13 cellular contexts compared by ENCODE assay signal in the genomic region with DNA sequence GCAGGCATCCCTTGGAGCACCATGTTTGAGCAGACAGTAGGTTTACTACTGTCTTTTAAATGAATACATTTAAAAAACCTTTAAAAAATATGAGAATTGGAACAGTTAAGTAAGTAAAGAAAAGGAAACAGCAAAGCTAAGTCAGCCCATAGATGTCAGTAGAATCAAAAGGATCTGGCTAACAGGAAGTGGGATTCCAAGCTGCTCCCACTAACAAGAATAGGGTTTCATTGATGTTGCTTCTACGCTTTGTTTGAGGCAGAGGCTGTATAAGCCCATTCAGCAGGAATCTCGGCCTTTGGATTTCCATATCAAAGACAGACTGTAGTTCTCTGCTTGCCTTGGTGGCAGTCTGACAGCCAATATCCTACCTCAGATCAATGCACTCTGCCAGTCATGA.
A peak's percentile ranks its signal among the peaks of the same experiment; 100 is the strongest.
DNase-seq lines count a peak whose midpoint lies in the region; TF ChIP-seq lines count a peak whose summit lies in the region.
"Had no signal": no experiment of that assay in that cellular context is flagged by ENCODE, and none has a peak within 500 bp of the region (broad histone marks: within the 10 kb centered on the region; RNA-seq: fewer than 3 reads in every experiment).

No MANE protein-coding gene starts in this region.

- in situ Hi-C loops in SK-MEL-5 (cut with HindIII; ENCODE audit: low pct_unique_long_range_greater_than_20kb, low sequenced_read_pairs): no loop called here

- POLR2A ChIA-PET in AG04450 (lab: Yijun Ruan, JAX): no interaction called here

- TF ChIP-seq CTCF in AG04450 (IDR thresholded peaks at IDR 0.05; ENCODE audit: low read depth, low read length): peak; percentile 36
- TF ChIP-seq CTCF in thyroid gland (IDR thresholded peaks at IDR 0.05): no peak
- no peak for TF ChIP-seq CTCF in stomach (IDR thresholded peaks at IDR 0.05)

- H3K27me3 ChIP-seq in AG04450 (ENCODE audit: control insufficient read depth, insufficient read depth, low read length): no peaks in the 10 kb centered on the region
- H3K27me3 ChIP-seq in thyroid gland: no peaks in the 10 kb centered on the region
- no peaks in the 10 kb centered on the region for H3K27me3 ChIP-seq in stomach

- TF ChIP-seq EP300 in stomach (IDR thresholded peaks at IDR 0.05): no peak

- TF ChIP-seq POLR2A in thyroid gland (IDR thresholded peaks at IDR 0.05): no peak
- no peak for TF ChIP-seq POLR2A in stomach (IDR thresholded peaks at IDR 0.05)

- CTCF ChIA-PET in AG04450 (lab: Charles Lee): no interaction called here

- H3K36me3 ChIP-seq in thyroid gland (no peaks in the 10 kb centered on the region), stomach (no peaks in the 10 kb centered on the region)
- H3K36me3 ChIP-seq: thoracic aorta had no signal

- WGBS in thyroid gland, 2 donors: 18 to 57% methylated on average over 2 of the region's 2 CpGs
- WGBS in stomach, 5 donors: 29 to 78% (median 42%) methylated on average over 2 of the region's 2 CpGs

- no peak overlapping the region for H3K27ac ChIP-seq in AG04450 (ENCODE audit: low read depth, low read length)
- no peak overlapping the region for H3K27ac ChIP-seq in thyroid gland
- H3K27ac ChIP-seq in stomach: no peak overlapping the region
- H3K27ac ChIP-seq: psoas muscle, thoracic aorta had no signal

- H3K4me3 ChIP-seq in AG04450 (ENCODE audit: low read depth, low read length): no peak overlapping the region
- no peak overlapping the region for H3K4me3 ChIP-seq in thyroid gland (replicated peaks in 1 of 3)
- H3K4me3 ChIP-seq in stomach: no peak overlapping the region
- H3K4me3 ChIP-seq: psoas muscle, thoracic aorta had no signal

- intact Hi-C loops in thyroid gland (cut with DNase I) (no loop called here), cardiac septum (cut with DNase I) (no loop called here), stomach (cut with DNase I; ENCODE audit: low total_unique reads) (no loop called here)

- DNase-seq in AG04450 (ENCODE audit: low read depth, low spot score) (no peak), H4 (ENCODE audit: low spot score) (peak; percentile 4), SK-MEL-5 (ENCODE audit: low read depth, low spot score) (peak; percentile 11), iPS DF 19.7 (ENCODE audit: low read depth, low spot score) (peak; percentile 88), thyroid gland (no peak), cardiac septum (ENCODE audit: low spot score) (no peak), stomach (no peak), DMS 273 treated with DMSO at 0.1 percent for 48 hours (lab: John Stamatoyannopoulos, UW) (no peak)
- DNase-seq: activated CD4-positive, alpha-beta T cell treated with anti-CD3 and anti-CD28 coated beads, Interleukin-2, amount 10 ng/mL, durations not matched to agents 7 days and 5 days; cortex of kidney; NCI-H510A; psoas muscle had no signal

- no peaks in the 10 kb centered on the region for H3K4me1 ChIP-seq in thyroid gland
- H3K4me1 ChIP-seq in stomach: no peaks in the 10 kb centered on the region
- H3K4me1 ChIP-seq: psoas muscle had no signal

- H3K9me3 ChIP-seq in AG04450 (ENCODE audit: control insufficient read depth, insufficient read depth, low read length) (no peaks in the 10 kb centered on the region), thyroid gland (no peaks in the 10 kb centered on the region), stomach (peaks cover 0 to 11% (median 0%) of the 10 kb centered on the region in 4 donors)
- H3K9me3 ChIP-seq: psoas muscle, thoracic aorta had no signal

Comparison
In these comparisons a context has a peak if more than half of its experiments do, and no peak if none do; other contexts are left out.
1. DNase-seq: peak in H4 (single experiment), SK-MEL-5 (single experiment) and iPS DF 19.7 (single experiment); none in AG04450 (single experiment), thyroid gland (0 of 2), cardiac septum (single experiment), stomach (single experiment) and DMS 273 treated with DMSO at 0.1 percent for 48 hours (single experiment).